17 cellular contexts compared by ENCODE assay signal in the genomic region with DNA sequence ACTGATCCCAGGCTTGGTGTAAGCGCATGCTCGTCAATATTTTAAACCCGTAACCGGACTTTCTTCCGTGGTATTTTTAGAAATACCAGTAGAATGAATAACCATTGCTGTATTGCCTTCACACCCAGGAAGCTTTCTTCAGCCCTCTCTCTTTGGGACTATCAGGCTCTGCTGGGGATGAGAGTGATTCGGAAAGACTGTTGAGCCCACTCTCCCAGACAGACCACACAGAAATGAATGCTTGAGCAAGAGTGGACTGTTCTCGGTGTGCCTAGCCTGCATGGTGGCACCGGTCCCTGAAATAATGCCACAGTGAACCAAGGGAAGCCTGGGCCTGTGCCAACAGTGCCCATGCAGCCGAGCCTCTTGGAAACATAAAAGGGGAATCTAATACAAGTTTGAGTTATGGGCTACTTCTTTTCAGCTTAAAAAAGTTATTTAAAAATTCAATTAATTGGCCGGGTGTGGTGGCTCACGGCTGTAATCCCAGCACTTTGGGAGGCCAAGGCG.
"Had no signal": no experiment of that assay in that cellular context is flagged by ENCODE, and none has a peak within 500 bp of the region (broad histone marks: within the 10 kb centered on the region; RNA-seq: fewer than 3 reads in every experiment).

No MANE protein-coding gene starts in this region.

- H3K9me3 ChIP-seq: colonic mucosa, esophagus muscularis mucosa, gastrocnemius medialis, neutrophil, prostate gland, right atrium auricular region, testis, tibial artery, upper lobe of left lung had no signal

- H3K4me3 ChIP-seq: colonic mucosa, esophagus muscularis mucosa, gastrocnemius medialis, lung, prostate gland, right atrium auricular region, testis, tibial artery, upper lobe of left lung had no signal

- H3K36me3 ChIP-seq: colonic mucosa, esophagus muscularis mucosa, gastrocnemius medialis, neutrophil, prostate gland, right atrium auricular region, tibial artery, upper lobe of left lung had no signal

- H3K27ac ChIP-seq: colonic mucosa, esophagus muscularis mucosa, gastrocnemius medialis, neutrophil, prostate gland, right atrium auricular region, testis, tibial artery, upper lobe of left lung had no signal

- DNase-seq: colonic mucosa; effector memory CD4-positive, alpha-beta T cell; gastrocnemius medialis; head of caudate nucleus; kidney; naive B cell; stimulated activated CD4-positive, alpha-beta T cell treated with anti-CD3 and anti-CD28 coated beads, Interleukin-2, amount 100 ng/mL, for 24 hours; stimulated activated CD4-positive, alpha-beta T cell treated with anti-CD3 and anti-CD28 coated beads, Interleukin-4, amount 100 ng/mL, for 24 hours; stimulated activated naive CD8-positive, alpha-beta T cell treated with anti-CD3 and anti-CD28 coated beads, Interleukin-15, Interleukin-2, amounts not matched to agents 100 U/mL and 50 U/mL, for 24 hours; testis; tibial artery; upper lobe of left lung had no signal

- H3K27me3 ChIP-seq: colonic mucosa, gastrocnemius medialis, neutrophil, right atrium auricular region, testis, upper lobe of left lung had no signal

- H3K4me1 ChIP-seq: colonic mucosa, esophagus muscularis mucosa, gastrocnemius medialis, prostate gland, right atrium auricular region, testis, tibial artery, upper lobe of left lung had no signal
